18 cellular contexts compared by ENCODE assay signal in genomic region chr10:114643158-114643557, GRCh38. TPM values are rescaled to one million over a fixed set of nuclear protein-coding genes. Genes with fewer than 3 reads are reported as not detected.
DNase-seq lines count a peak whose midpoint lies in the region; ATAC-seq, FAIRE-seq and TF ChIP-seq lines count a peak whose summit lies in the region.
"Had no signal": no experiment of that assay in that cellular context is flagged by ENCODE, and none has a peak within 500 bp of the region (broad histone marks: within the 10 kb centered on the region; RNA-seq: fewer than 3 reads in every experiment).

No MANE protein-coding gene starts in this region.

- no peak overlapping the region for H3K9ac ChIP-seq in keratinocyte (ENCODE audit: control insufficient read depth, extremely low read depth, insufficient read depth, low read length)

- H3K36me3 ChIP-seq in left ventricle myocardium inferior (no peaks in the 10 kb centered on the region), heart right ventricle (peaks cover 0 to 7% (median 0%) of the 10 kb centered on the region in 9 donors), Panc1 (ENCODE audit: control insufficient read depth, insufficient read depth, low read length) (no peaks in the 10 kb centered on the region), keratinocyte (ENCODE audit: control insufficient read depth in 2 of 2, extremely low read depth in 1 of 2, insufficient read depth in 2 of 2, low read length in 2 of 2) (no peaks in the 10 kb centered on the region)

- dilution Hi-C loops in keratinocyte (cut with MboI; ENCODE audit: extremely low pct_ligation_motif_present, low sequenced_read_pairs), result no loop called here

- BruUV-seq in Panc1 (replicated peaks; lab: Mats Ljungman, UMichigan), result no TSS peak

- 49 to 62% methylated on average over 2 of the region's 2 CpGs for WGBS in heart right ventricle, 2 donors

- H3K27ac ChIP-seq in left ventricle myocardium inferior (replicated peaks), result peak overlapping the region; percentile 55
- peak overlapping the region in 5 of 10 donors; percentile 3 to 55 (median 25) for H3K27ac ChIP-seq in heart right ventricle
- peak overlapping the region; percentile 96 for H3K27ac ChIP-seq in Panc1 (ENCODE audit: low read length)
- no peak overlapping the region for H3K27ac ChIP-seq in keratinocyte (ENCODE audit: control insufficient read depth, insufficient read depth, low read length)

- in situ Hi-C loops in Panc1 (cut with HindIII; ENCODE audit: low pct_unique_long_range_greater_than_20kb, low sequenced_read_pairs), result no loop called here

- ATAC-seq in heart right ventricle (no peak), Panc1 (no peak), GM19328 (IDR thresholded peaks at IDR 0.05; ENCODE audit: unreplicated experiment) (no peak)
- ATAC-seq: GM23338, HCT116 had no signal

- FAIRE-seq in keratinocyte (lab: Jason Lieb, UNC), result no peak
- FAIRE-seq: G401.6, GM12892, GM19239 had no signal

- no peaks in the 10 kb centered on the region for H3K79me2 ChIP-seq in keratinocyte (ENCODE audit: control insufficient read depth, insufficient read depth, low read length)

- H3K4me1 ChIP-seq in left ventricle myocardium inferior (peaks cover 95% of the 10 kb centered on the region), heart right ventricle (peaks cover under 1 to 90% (median 51%) of the 10 kb centered on the region in 9 donors), Panc1 (ENCODE audit: control insufficient read depth, insufficient read depth, low read length) (peaks cover 88% of the 10 kb centered on the region), keratinocyte (ENCODE audit: control insufficient read depth, extremely low read depth, insufficient read depth, low read length) (peaks cover 24% of the 10 kb centered on the region)

- H3K9me1 ChIP-seq in keratinocyte (ENCODE audit: control insufficient read depth, extremely low read depth, insufficient read depth, low read length), result no peaks in the 10 kb centered on the region

- intact Hi-C loops in left ventricle myocardium inferior (cut with micrococcal nuclease) (no loop called here), heart right ventricle (cut with DNase I) (no loop called here), Panc1 (cut with micrococcal nuclease; ENCODE audit: unreplicated experiment) (loop anchor here (5.0 kb wide), 1 partner anchor 139 kb away; no protein-coding TSS in a partner anchor)

- CTCF ChIA-PET in Panc1 (lab: Charles Lee), result no interaction called here

- H3K4me2 ChIP-seq in keratinocyte (ENCODE audit: control insufficient read depth, extremely low read depth, insufficient read depth, low read depth, low read length), result peak overlapping the region; percentile 18
- H3K4me2 ChIP-seq: GM23338 had no signal

- TF ChIP-seq CTCF in left ventricle myocardium inferior (IDR thresholded peaks at IDR 0.05; ENCODE audit: borderline replicate concordance) (no peak), heart right ventricle (IDR thresholded peaks at IDR 0.05) (no peak), Panc1 (IDR thresholded peaks at IDR 0.05) (no peak), keratinocyte (optimal IDR thresholded peaks at IDR 0.05 in 1 of 3, IDR thresholded peaks at IDR 0.05 in 1 of 3, conservative IDR thresholded peaks at IDR 0.05 in 1 of 3; ENCODE audit: extremely low read depth in 1 of 3, insufficient read depth in 2 of 3, low read length in 3 of 3) (no peak)

- no peak overlapping the region for H2AFZ ChIP-seq in keratinocyte (ENCODE audit: control insufficient read depth, low read length)
- H2AFZ ChIP-seq: GM23338 had no signal

- no peaks in the 10 kb centered on the region for H4K20me1 ChIP-seq in keratinocyte (ENCODE audit: control insufficient read depth, extremely low read depth, insufficient read depth, low read length)

- H3K27me3 ChIP-seq in left ventricle myocardium inferior (ENCODE audit: low read depth), result no peaks in the 10 kb centered on the region
- no peaks in the 10 kb centered on the region for H3K27me3 ChIP-seq in heart right ventricle
- H3K27me3 ChIP-seq in Panc1 (ENCODE audit: control insufficient read depth, insufficient read depth, low read length), result no peaks in the 10 kb centered on the region
- H3K27me3 ChIP-seq in keratinocyte (ENCODE audit: control insufficient read depth, extremely low read depth, insufficient read depth, low read length), result no peaks in the 10 kb centered on the region

- DNase-seq in left ventricle myocardium inferior, result no peak
- DNase-seq in heart right ventricle, result no peak
- DNase-seq in Panc1 (ENCODE audit: low read depth, low spot score), result no peak
- no peak for DNase-seq in keratinocyte (ENCODE audit: low read depth, low spot score)
- DNase-seq in NCI-H748 (lab: John Stamatoyannopoulos, UW; ENCODE audit: unreplicated experiment), result no peak
- DNase-seq: C1 segment of cervical spinal cord; Calu3; CD4-positive, alpha-beta memory T cell; COR-L47; DMS53; DMS79 treated with DMSO at 0.1 percent for 48 hours; H9 had no signal

- H3K4me3 ChIP-seq in left ventricle myocardium inferior (no peak overlapping the region), heart right ventricle (no peak overlapping the region), Panc1 (ENCODE audit: low read depth in 2 of 2, low read length in 2 of 2) (no peak overlapping the region), keratinocyte (ENCODE audit: control insufficient read depth in 2 of 3, extremely low read depth in 1 of 3, insufficient read depth in 2 of 3, low read depth in 1 of 3, low read length in 3 of 3) (no peak overlapping the region)
- H3K4me3 ChIP-seq: GM23338 had no signal

- POLR2A ChIA-PET in Panc1 (lab: Charles Lee), result interaction anchor here (0.6 to 0.7 kb wide), 3 partner anchors 13 to 145 kb away, joined by 3 to 6 read pairs (median 3); no protein-coding TSS in a partner anchor

- H3K9me3 ChIP-seq in left ventricle myocardium inferior (replicated peaks), result no peaks in the 10 kb centered on the region
- H3K9me3 ChIP-seq in heart right ventricle, result no peaks in the 10 kb centered on the region
- H3K9me3 ChIP-seq in Panc1 (ENCODE audit: control insufficient read depth, insufficient read depth, low read depth, low read length), result no peaks in the 10 kb centered on the region
- H3K9me3 ChIP-seq in keratinocyte (ENCODE audit: control insufficient read depth, low read depth, low read length), result no peaks in the 10 kb centered on the region

RNA-seq across cellular contexts. Expression of gene ABLIM1, which starts 14.9 kb away (rescaled TPM):
- 674 TPM for total RNA-seq in left ventricle myocardium inferior
- 100 to 1,000 TPM; 522 to 816 (median 606) TPM for total RNA-seq in heart right ventricle
- 100 to 1,000 TPM; 119 to 363 TPM for polyA plus RNA-seq in heart right ventricle
- 274 TPM for total RNA-seq in Panc1 (2021; ENCODE audit: unreplicated experiment)
- 97.4 TPM for polyA plus RNA-seq in Panc1 (2012; ENCODE audit: insufficient read length)
- polyA plus RNA-seq in keratinocyte, result 47.6 to 91.7 TPM (median 55.2 TPM) in 3 replicates
- 51.1 TPM for polyA plus RNA-seq in keratinocyte (2011; ENCODE audit: low read depth)
- 61.3 and 74.1 TPM in 2 replicates for polyA plus RNA-seq in keratinocyte (2011; cell fraction: cytosol; rRNA removed)
- polyA plus RNA-seq in keratinocyte (2011; cell fraction: nucleus; rRNA removed), result 69.3 and 88.6 TPM in 2 replicates
- 25.7 and 67.7 TPM in 2 replicates for polyA plus RNA-seq in keratinocyte (2012; ENCODE audit: low replicate concordance)
- 76.9 to 204 TPM (median 159 TPM) in 3 replicates for polyA minus RNA-seq in keratinocyte
- 61.8 TPM for polyA minus RNA-seq in keratinocyte (2011; cell fraction: cytosol; rRNA and poly(A)+ RNA removed)
- polyA minus RNA-seq in keratinocyte (2011; cell fraction: nucleus; rRNA and poly(A)+ RNA removed), result 73.0 and 119 TPM in 2 replicates
